Comparison of ENCODE assay signal across 11 cellular contexts in the genomic region with DNA sequence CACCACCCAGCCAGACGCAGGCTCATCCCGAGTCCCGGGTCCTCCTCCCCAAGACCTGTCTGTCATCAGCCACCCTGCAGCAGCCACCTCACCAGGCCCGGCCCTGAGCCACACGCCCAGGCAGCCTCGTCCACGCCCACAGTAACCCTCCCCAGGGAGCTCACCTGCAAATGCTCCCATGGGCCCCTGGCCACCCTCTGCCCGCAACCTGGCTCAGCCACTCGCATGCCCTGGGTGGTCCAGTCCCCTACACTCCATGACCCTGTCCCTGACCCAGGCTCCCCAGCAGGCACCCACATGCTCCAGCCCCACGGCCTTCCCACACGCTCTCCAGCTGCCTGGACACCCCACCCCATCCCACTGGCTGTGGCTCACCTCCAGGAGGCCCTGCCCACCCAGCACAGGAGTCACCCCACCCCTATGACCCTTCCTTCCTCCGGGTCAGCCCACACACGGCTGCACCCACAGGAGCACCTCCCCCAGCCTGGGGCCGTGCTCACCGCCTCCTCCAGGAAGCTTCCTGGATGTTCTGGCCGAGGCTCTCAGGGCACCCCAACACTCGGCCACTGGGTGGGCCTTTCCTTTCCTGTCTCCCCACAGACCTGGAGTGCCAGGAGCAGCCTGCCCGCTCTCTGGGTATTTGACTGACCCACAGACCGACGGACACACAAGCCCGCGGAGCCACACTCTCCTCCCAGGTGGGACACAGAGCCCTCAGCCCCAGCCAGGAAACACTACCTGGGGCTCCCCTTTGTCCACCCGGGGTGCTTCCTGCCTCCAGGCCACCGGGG. TPM values are rescaled to one million over a fixed set of nuclear protein-coding genes. Genes with fewer than 3 reads are reported as not detected.
DNase-seq lines count a peak whose midpoint lies in the region; ATAC-seq and TF ChIP-seq lines count a peak whose summit lies in the region.
"Had no signal": no experiment of that assay in that cellular context is flagged by ENCODE, and none has a peak within 500 bp of the region (broad histone marks: within the 10 kb centered on the region; RNA-seq: fewer than 3 reads in every experiment).

No MANE protein-coding gene starts in this region.

- intact Hi-C loops in Right ventricle myocardium inferior (cut with DNase I) = no loop called here
- intact Hi-C loops in left lung (cut with DNase I) = no loop called here

- no peak for DNase-seq in cardiac muscle cell (ENCODE audit: low read depth in 1 of 2, low spot score in 1 of 2)
- DNase-seq in Right ventricle myocardium inferior (ENCODE audit: missing footprints) = no peak
- DNase-seq in activated naive CD8-positive, alpha-beta T cell treated with anti-CD3 and anti-CD28 coated beads for 36 hours = no peak
- DNase-seq in left lung = peak in 1 of 2 donors; percentile 80
- no peak for DNase-seq in type B pancreatic cell (ENCODE audit: extremely low spot score, unreplicated experiment)
- no peak for DNase-seq in AG20443 (ENCODE audit: low spot score)
- DNase-seq: DMS79 treated with DMSO at 0.1 percent for 48 hours had no signal

- H3K4me3 ChIP-seq in cardiac muscle cell (no peak overlapping the region), left lung (no peak overlapping the region)

- peaks cover 32% of the 10 kb centered on the region for H3K4me1 Mint-ChIP-seq in activated naive CD8-positive, alpha-beta T cell treated with anti-CD3 and anti-CD28 coated beads for 36 hours
- peaks cover 21% of the 10 kb centered on the region for H3K4me1 Mint-ChIP-seq in type B pancreatic cell (ENCODE audit: unreplicated experiment)

- ATAC-seq in Right ventricle myocardium inferior (no peak), left lung (no peak), HG03159 (IDR thresholded peaks at IDR 0.05; ENCODE audit: unreplicated experiment) (no peak), GM21825 (IDR thresholded peaks at IDR 0.05; ENCODE audit: unreplicated experiment) (no peak)

- no peaks in the 10 kb centered on the region for H3K9me3 ChIP-seq in cardiac muscle cell (ENCODE audit: low read depth)
- no peaks in the 10 kb centered on the region for H3K9me3 ChIP-seq in left lung

- no peaks in the 10 kb centered on the region for H3K9me3 Mint-ChIP-seq in activated naive CD8-positive, alpha-beta T cell treated with anti-CD3 and anti-CD28 coated beads for 36 hours
- no peaks in the 10 kb centered on the region for H3K9me3 Mint-ChIP-seq in type B pancreatic cell

- no peak for TF ChIP-seq CTCF in cardiac muscle cell (IDR thresholded peaks at IDR 0.05; ENCODE audit: low read depth, low read length)
- no peak for TF ChIP-seq CTCF in left lung (IDR thresholded peaks at IDR 0.05)
- TF ChIP-seq CTCF in type B pancreatic cell (conservative IDR thresholded peaks at IDR 0.05) = no peak

- H3K4me1 ChIP-seq in cardiac muscle cell (ENCODE audit: low read depth) (peaks cover 35% of the 10 kb centered on the region), left lung (peaks cover 49 to 61% of the 10 kb centered on the region in 2 donors)

- H3K27ac Mint-ChIP-seq in activated naive CD8-positive, alpha-beta T cell treated with anti-CD3 and anti-CD28 coated beads for 36 hours = peak overlapping the region; percentile 72
- peak overlapping the region; percentile 88 for H3K27ac Mint-ChIP-seq in type B pancreatic cell

- H3K27ac ChIP-seq in cardiac muscle cell (peak overlapping the region; percentile 36), left lung (peak overlapping the region; percentile 35 to 51)

- H3K27me3 Mint-ChIP-seq in activated naive CD8-positive, alpha-beta T cell treated with anti-CD3 and anti-CD28 coated beads for 36 hours = peaks cover 6% of the 10 kb centered on the region
- H3K27me3 Mint-ChIP-seq in type B pancreatic cell = peaks cover 6% of the 10 kb centered on the region

- H3K36me3 ChIP-seq in cardiac muscle cell = peaks cover 11% of the 10 kb centered on the region
- peaks cover 0 to 43% of the 10 kb centered on the region in 2 donors for H3K36me3 ChIP-seq in left lung

- H3K27me3 ChIP-seq in cardiac muscle cell (no peaks in the 10 kb centered on the region), left lung (no peaks in the 10 kb centered on the region)

- H3K36me3 Mint-ChIP-seq in activated naive CD8-positive, alpha-beta T cell treated with anti-CD3 and anti-CD28 coated beads for 36 hours = peaks cover 11% of the 10 kb centered on the region
- H3K36me3 Mint-ChIP-seq in type B pancreatic cell = no peaks in the 10 kb centered on the region

- peak overlapping the region; percentile 32 for H3K4me3 Mint-ChIP-seq in activated naive CD8-positive, alpha-beta T cell treated with anti-CD3 and anti-CD28 coated beads for 36 hours
- peak overlapping the region; percentile 74 for H3K4me3 Mint-ChIP-seq in type B pancreatic cell

RNA-seq across cellular contexts. Expression of a gene that starts 3.6 kb away (rescaled TPM):
- total RNA-seq in cardiac muscle cell (228 and 370 TPM in 2 replicates), Right ventricle myocardium inferior (106 TPM), left lung (100 to 1,000 TPM; 135 to 154 TPM), type B pancreatic cell (ENCODE audit: low replicate concordance) (157 and 173 TPM in 2 replicates)
- 403 and 445 TPM in 2 replicates for polyA plus RNA-seq in cardiac muscle cell
- total RNA-seq in activated naive CD8-positive, alpha-beta T cell treated with anti-CD3 and anti-CD28 coated beads for 36 hours = 100 to 1,000 TPM; 136 to 138 TPM

RNA-seq across cellular contexts. Expression of a gene that starts 4.0 kb away (rescaled TPM):
- total RNA-seq in cardiac muscle cell (not detected in 2 replicates), Right ventricle myocardium inferior (not detected), left lung (not detected), type B pancreatic cell (ENCODE audit: low replicate concordance) (not detected in 2 replicates)
- polyA plus RNA-seq in cardiac muscle cell = not detected in 2 replicates
- total RNA-seq in activated naive CD8-positive, alpha-beta T cell treated with anti-CD3 and anti-CD28 coated beads for 36 hours = not detected
- total RNA-seq: mononuclear cell, temporal lobe had no signal

RNA-seq across cellular contexts. Expression of a gene that starts 9.1 kb away (rescaled TPM):
- total RNA-seq in cardiac muscle cell (158 TPM in 2 replicates), Right ventricle myocardium inferior (69.3 TPM), left lung (100 to 1,000 TPM; 250 to 259 TPM), type B pancreatic cell (ENCODE audit: low replicate concordance) (276 and 279 TPM in 2 replicates)
- 183 and 185 TPM in 2 replicates for polyA plus RNA-seq in cardiac muscle cell
- 10 to 100 TPM; 76.0 to 80.5 TPM for total RNA-seq in activated naive CD8-positive, alpha-beta T cell treated with anti-CD3 and anti-CD28 coated beads for 36 hours

RNA-seq across cellular contexts. Expression of a gene that starts 17.1 kb away (rescaled TPM):
- total RNA-seq in cardiac muscle cell = 5.4 and 8.5 TPM in 2 replicates
- polyA plus RNA-seq in cardiac muscle cell = 3.0 and 4.9 TPM in 2 replicates
- 0.35 TPM for total RNA-seq in Right ventricle myocardium inferior
- total RNA-seq in activated naive CD8-positive, alpha-beta T cell treated with anti-CD3 and anti-CD28 coated beads for 36 hours = not detected
- total RNA-seq in left lung = 1 to 10 TPM in 1 of 2 donors, not detected in 1; 2.7 TPM
- total RNA-seq in type B pancreatic cell (ENCODE audit: low replicate concordance) = 0.65 and 1.00 TPM in 2 replicates

RNA-seq across cellular contexts. Expression of a gene that starts 22.6 kb away (rescaled TPM):
- total RNA-seq in cardiac muscle cell = 43.6 and 44.0 TPM in 2 replicates
- polyA plus RNA-seq in cardiac muscle cell = 36.8 and 60.4 TPM in 2 replicates
- total RNA-seq in Right ventricle myocardium inferior = 7.7 TPM
- 10 to 100 TPM in 1 of 2 experiments, 1 to 10 TPM in 1; 9.8 to 11.2 TPM for total RNA-seq in activated naive CD8-positive, alpha-beta T cell treated with anti-CD3 and anti-CD28 coated beads for 36 hours
- 10 to 100 TPM; 49.6 to 52.2 TPM for total RNA-seq in left lung
- 23.9 and 26.1 TPM in 2 replicates for total RNA-seq in type B pancreatic cell (ENCODE audit: low replicate concordance)
